1 cellular context compared by ENCODE assay signal in genomic region chr1:53964109-53964508, GRCh38.
TF ChIP-seq lines count a peak whose summit lies in the region.

No MANE protein-coding gene starts in this region.

TF ChIP-seq in H1, 55 proteins besides CTCF, POLR2A, EP300 and RAD21:
- TF ChIP-seq MAFK (IDR thresholded peaks at IDR 0.05; ENCODE audit: low read depth, low read length) (peak; percentile 71; the same call in 1 of the 2 replicates), KDM5A (IDR thresholded peaks at IDR 0.05; ENCODE audit: low read length) (no peak), BACH1 (IDR thresholded peaks at IDR 0.05; ENCODE audit: low read length) (peak; percentile 80)
